In the genomic region with DNA sequence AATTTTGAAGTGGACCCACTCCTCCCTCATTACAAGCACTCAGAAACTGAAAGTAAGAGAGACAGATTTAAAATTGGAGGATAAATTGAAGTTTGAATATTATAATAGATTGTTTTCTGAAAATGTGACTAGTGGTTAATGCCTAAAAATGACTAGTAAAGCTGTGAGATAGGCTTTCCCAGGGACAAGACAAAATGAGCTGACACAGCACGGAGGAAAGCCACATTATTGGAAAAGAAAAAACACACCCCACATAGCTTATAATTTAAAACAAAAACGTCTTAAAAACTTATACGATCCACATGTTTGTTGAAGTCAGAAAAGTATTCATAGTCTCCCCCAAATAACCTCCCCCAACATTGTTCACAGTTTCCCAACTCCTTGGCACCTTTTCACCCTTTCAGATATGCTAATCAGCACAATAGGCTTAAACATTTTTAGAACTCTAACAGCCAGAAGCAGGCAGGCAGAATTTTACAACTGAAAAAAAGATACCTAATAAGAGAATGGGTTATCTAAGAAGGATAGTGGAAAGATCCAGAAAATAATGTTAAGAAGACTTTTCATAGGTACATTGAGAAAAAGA, we compare ENCODE assay signal across 24 cellular contexts. TPM values are rescaled to one million over a fixed set of nuclear protein-coding genes. Genes with fewer than 3 reads are reported as not detected.
DNase-seq lines count a peak whose midpoint lies in the region; ATAC-seq and TF ChIP-seq lines count a peak whose summit lies in the region.
"Had no signal": no experiment of that assay in that cellular context is flagged by ENCODE, and none has a peak within 500 bp of the region (broad histone marks: within the 10 kb centered on the region; RNA-seq: fewer than 3 reads in every experiment).

No MANE protein-coding gene starts in this region.

- peak; percentile 55 for ATAC-seq in left ventricle myocardium superior
- no peak for ATAC-seq in GM21526 (IDR thresholded peaks at IDR 0.05; ENCODE audit: low FRiP score, unreplicated experiment)
- no peak for ATAC-seq in GM21737 (IDR thresholded peaks at IDR 0.05; ENCODE audit: unreplicated experiment)
- ATAC-seq: activated T-cell treated with anti-CD3 and anti-CD28 coated beads, Interleukin-2, amount 50 U/mL, for 72 hours; HCT116; naive thymus-derived CD4-positive, alpha-beta T cell had no signal

- H3K79me2 ChIP-seq in parathyroid adenoma: no peaks in the 10 kb centered on the region

- no peak overlapping the region for H3K4me2 ChIP-seq in parathyroid adenoma (ENCODE audit: low read length)

- peak overlapping the region; percentile 61 for H2AFZ ChIP-seq in parathyroid adenoma

- peaks cover 13% of the 10 kb centered on the region; the same call in 1 of the 2 replicates for H3K4me1 Mint-ChIP-seq in HFFc6 (ENCODE audit: low read depth)
- H3K4me1 Mint-ChIP-seq: activated B cell treated with CpG ODN at 0.5 μM for 24 hours; CD4-positive, CD25-positive, alpha-beta regulatory T cell had no signal

- no peak overlapping the region for H3K27ac Mint-ChIP-seq in HFFc6
- H3K27ac Mint-ChIP-seq: activated B cell treated with CpG ODN at 0.5 μM for 24 hours; activated naive CD8-positive, alpha-beta T cell; activated T-cell treated with anti-CD3 and anti-CD28 coated beads, Interleukin-2, amount 50 U/mL, for 72 hours; CD4-positive, CD25-positive, alpha-beta regulatory T cell had no signal

- H3K4me3 ChIP-seq in choroid plexus epithelial cell (ENCODE audit: low read depth, low read length) (peak overlapping the region; percentile 13), parathyroid adenoma (ENCODE audit: low read depth, low read length) (no peak overlapping the region)
- H3K4me3 ChIP-seq: dorsolateral prefrontal cortex, SJCRH30, skin epidermis had no signal

- H3K36me3 Mint-ChIP-seq in HFFc6 (ENCODE audit: low read depth): no peaks in the 10 kb centered on the region
- H3K36me3 Mint-ChIP-seq: activated naive CD8-positive, alpha-beta T cell; CD4-positive, CD25-positive, alpha-beta regulatory T cell; naive thymus-derived CD4-positive, alpha-beta T cell had no signal

- peaks cover 6% of the 10 kb centered on the region; the same call in 1 of the 2 replicates for H3K9me3 Mint-ChIP-seq in HFFc6
- H3K9me3 Mint-ChIP-seq: activated B cell treated with CpG ODN at 0.5 μM for 24 hours; activated T-cell treated with anti-CD3 and anti-CD28 coated beads, Interleukin-2, amount 50 U/mL, for 72 hours had no signal

- H3K36me3 ChIP-seq in parathyroid adenoma (ENCODE audit: control insufficient read depth, insufficient read depth, low read length): no peaks in the 10 kb centered on the region
- H3K36me3 ChIP-seq: SJCRH30 had no signal

- no peaks in the 10 kb centered on the region; the same call in 1 of the 2 replicates for H3K27me3 Mint-ChIP-seq in HFFc6 (ENCODE audit: insufficient read depth)

- H3K27ac ChIP-seq in parathyroid adenoma: no peak overlapping the region
- H3K27ac ChIP-seq: dorsolateral prefrontal cortex, SJCRH30 had no signal

- TF ChIP-seq CTCF in HFFc6 (IDR thresholded peaks at IDR 0.05) (no peak), choroid plexus epithelial cell (conservative IDR thresholded peaks at IDR 0.05; ENCODE audit: low read depth, low read length) (no peak), parathyroid adenoma (IDR thresholded peaks at IDR 0.05) (no peak)

- intact Hi-C loops in left ventricle myocardium superior (cut with micrococcal nuclease): no loop called here

- H3K4me3 Mint-ChIP-seq in HFFc6: peak overlapping the region; percentile 12; the same call in 1 of the 2 replicates
- H3K4me3 Mint-ChIP-seq: activated B cell treated with CpG ODN at 0.5 μM for 24 hours; activated naive CD8-positive, alpha-beta T cell; activated T-cell treated with anti-CD3 and anti-CD28 coated beads, Interleukin-2, amount 50 U/mL, for 72 hours; CD4-positive, CD25-positive, alpha-beta regulatory T cell; naive thymus-derived CD4-positive, alpha-beta T cell had no signal

- H3K4me1 ChIP-seq in parathyroid adenoma: peaks cover 3% of the 10 kb centered on the region
- H3K4me1 ChIP-seq: SJCRH30 had no signal

- H3K9me3 ChIP-seq in parathyroid adenoma (ENCODE audit: control insufficient read depth, low read length): no peaks in the 10 kb centered on the region
- H3K9me3 ChIP-seq: SJCRH30 had no signal

- no peaks in the 10 kb centered on the region for H3K27me3 ChIP-seq in parathyroid adenoma (ENCODE audit: control insufficient read depth, insufficient read depth, low read length)
- H3K27me3 ChIP-seq: SJCRH30 had no signal

- DNase-seq in HFFc6: no peak
- no peak for DNase-seq in choroid plexus epithelial cell (ENCODE audit: low read depth)
- DNase-seq in left ventricle myocardium superior: no peak
- no peak for DNase-seq in T1000 (lab: John Stamatoyannopoulos, UW)
- no peak for DNase-seq in RPMI8226
- DNase-seq: activated B cell treated with CpG ODN at 0.5 μM for 24 hours; activated CD8-positive, alpha-beta memory T cell treated with anti-CD3 and anti-CD28 coated beads for 24 hours; activated T-cell treated with anti-CD3 and anti-CD28 coated beads, Interleukin-2, amount 50 U/mL, for 72 hours; CD4-positive, CD25-positive, alpha-beta regulatory T cell; DMS 273 treated with DMSO at 0.1 percent for 48 hours; dorsolateral prefrontal cortex; GDM1; head of caudate nucleus; naive thymus-derived CD4-positive, alpha-beta T cell; posterior cingulate gyrus; SJCRH30; stimulated activated CD4-positive, alpha-beta T cell treated with anti-CD3 and anti-CD28 coated beads, Interleukin-2, amount 100 ng/mL, for 48 hours; T-helper 2 cell had no signal

- no peak overlapping the region for H3K9ac ChIP-seq in parathyroid adenoma

RNA-seq across cellular contexts. Expression of a gene that starts 6.1 kb away (rescaled TPM):
- under 1 TPM in 2 of 6 experiments, not detected in 4; 0.05 to 0.40 TPM for total RNA-seq in HFFc6 (2021; fragmentation: NEBNext Ultra II Directional; extraction: Animal tissue kit (Norgen Biotek cat#: 25700))
- total RNA-seq in left ventricle myocardium superior: 199 TPM
- total RNA-seq: activated B cell treated with CpG ODN at 0.5 μM for 24 hours; activated T-cell treated with anti-CD3 and anti-CD28 coated beads, Interleukin-2, amount 50 U/mL, for 72 hours; CD4-positive, CD25-positive, alpha-beta regulatory T cell; naive thymus-derived CD4-positive, alpha-beta T cell had no signal

Comparison
In these comparisons a context has a peak if more than half of its experiments do, and no peak if none do; other contexts are left out.
1. RNA of a gene that starts 6.1 kb away (total RNA-seq): 199 TPM in left ventricle myocardium superior (single experiment); 0.05 to 0.40 TPM in HFFc6; every median in the first group is over 100 times any median in the second.